9 cellular contexts compared by ENCODE assay signal in the genomic region with DNA sequence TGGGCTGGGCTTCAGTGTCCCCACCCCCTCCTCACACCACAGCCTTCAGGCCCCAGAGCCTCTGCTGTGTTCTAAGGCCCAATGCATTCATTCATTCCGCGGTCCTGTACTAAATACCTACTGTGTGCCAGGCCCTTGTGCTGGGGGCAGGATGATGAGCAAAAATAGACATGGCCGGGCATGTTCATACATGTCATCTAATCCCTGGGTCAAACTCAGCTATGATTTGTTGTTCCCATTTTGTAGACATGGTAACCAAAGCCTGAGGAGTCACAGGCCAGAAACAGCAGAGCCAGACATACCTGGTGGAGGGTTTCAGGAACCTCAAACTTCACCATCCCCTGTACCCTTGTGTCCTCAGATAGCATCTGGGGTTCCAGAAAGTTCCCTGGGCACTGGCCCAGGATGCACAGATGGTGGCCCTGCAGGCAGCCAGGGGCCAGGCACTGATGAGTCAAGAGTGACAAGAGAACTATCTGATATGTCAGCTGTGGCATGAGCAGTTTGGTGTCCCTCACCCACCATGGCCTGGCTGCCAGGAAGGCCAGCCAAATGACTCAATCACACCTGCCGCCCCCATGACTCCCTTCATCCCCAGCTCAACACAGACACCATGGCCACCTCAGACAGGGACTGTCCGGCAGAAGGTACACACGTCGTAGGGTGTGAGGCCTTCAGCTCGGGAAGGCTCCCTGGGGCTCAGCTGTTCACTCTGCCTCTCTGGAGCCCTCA. TPM values are rescaled to one million over a fixed set of nuclear protein-coding genes. Genes with fewer than 3 reads are reported as not detected.
DNase-seq lines count a peak whose midpoint lies in the region; ATAC-seq, FAIRE-seq and TF ChIP-seq lines count a peak whose summit lies in the region.
"Had no signal": no experiment of that assay in that cellular context is flagged by ENCODE, and none has a peak within 500 bp of the region (broad histone marks: within the 10 kb centered on the region; RNA-seq: fewer than 3 reads in every experiment).

No MANE protein-coding gene starts in this region.

- peak overlapping the region in 5 of 7 donors; percentile 36 to 69 (median 53) for H3K27ac Mint-ChIP-seq in CD14-positive monocyte
- no peak overlapping the region for H3K27ac Mint-ChIP-seq in activated T-helper 2 cell treated with anti-CD3 and anti-CD28 coated beads, Interferon-gamma antibody, Interleukin-2, Interleukin-4, amounts not matched to agents 10 μg/mL and 5 μg/mL and 100 μg/mL, durations not matched to agents 14 hours and 24 hours and 36 hours

- intact Hi-C loops in CD14-positive monocyte (cut with micrococcal nuclease) (no loop called here), K562 (cut with micrococcal nuclease) (loop anchor here (1.0 to 5.0 kb wide), 2 partner anchors 33 to 521 kb away; no protein-coding TSS in a partner anchor)
- intact Hi-C loops in activated T-helper 2 cell treated with anti-CD3 and anti-CD28 coated beads, Interferon-gamma antibody, Interleukin-2, Interleukin-4, amounts not matched to agents 10 μg/mL and 5 μg/mL and 100 μg/mL, durations not matched to agents 14 hours and 24 hours and 36 hours (cut with micrococcal nuclease) = loop anchor here (1.0 to 5.0 kb wide), 3 partner anchors 33 to 96 kb away; a partner anchor contains a TSS

- peak overlapping the region in 1 of 2 experiments; percentile 49; a peak in 2 of 4 replicates for H3K9ac ChIP-seq in K562 (ENCODE audit: insufficient read depth in 1 of 2, low read depth in 2 of 2, low read length in 2 of 2)

- no peak overlapping the region for H3K4me2 ChIP-seq in K562 (ENCODE audit: insufficient read depth, low read length)

- H2AFZ ChIP-seq in K562 (ENCODE audit: low read depth, low read length) = no peak overlapping the region

- H3K9me1 ChIP-seq in K562 (ENCODE audit: control insufficient read depth, insufficient read depth, low read length) = no peaks in the 10 kb centered on the region

- no peak overlapping the region for H3K27ac ChIP-seq in K562 (ENCODE audit: extremely low read depth, low read depth, low read length)

- peaks cover 35 to 50% (median 43%) of the 10 kb centered on the region in 3 donors for H3K27me3 Mint-ChIP-seq in CD14-positive monocyte (ENCODE audit: low read depth in 3 of 3)
- peaks cover 25% of the 10 kb centered on the region for H3K27me3 Mint-ChIP-seq in activated T-helper 2 cell treated with anti-CD3 and anti-CD28 coated beads, Interferon-gamma antibody, Interleukin-2, Interleukin-4, amounts not matched to agents 10 μg/mL and 5 μg/mL and 100 μg/mL, durations not matched to agents 14 hours and 24 hours and 36 hours (ENCODE audit: low read depth)

- H3K9me3 Mint-ChIP-seq in CD14-positive monocyte = peaks cover 0 to 12% (median 9%) of the 10 kb centered on the region in 7 donors
- H3K9me3 Mint-ChIP-seq in activated T-helper 2 cell treated with anti-CD3 and anti-CD28 coated beads, Interferon-gamma antibody, Interleukin-2, Interleukin-4, amounts not matched to agents 10 μg/mL and 5 μg/mL and 100 μg/mL, durations not matched to agents 14 hours and 24 hours and 36 hours = no peaks in the 10 kb centered on the region

- peaks cover 17% of the 10 kb centered on the region; the same call in 2 of the 3 replicates for H3K36me3 ChIP-seq in K562 (ENCODE audit: control insufficient read depth, insufficient read depth, low read length)

- peak; percentile 97 for FAIRE-seq in HTR-8/SVneo (lab: Jason Lieb, UNC)
- FAIRE-seq in K562 (lab: Jason Lieb, UNC) = no peak

- no peak for TF ChIP-seq POLR2A in K562 (conservative IDR thresholded peaks at IDR 0.05)

- H3K9me3 ChIP-seq in K562 (replicated peaks; ENCODE audit: control insufficient read depth, insufficient read depth, low read depth, low read length) = no peaks in the 10 kb centered on the region

- H3K79me2 ChIP-seq in K562 (ENCODE audit: control insufficient read depth, insufficient read depth, low read length) = peaks cover 6% of the 10 kb centered on the region; the same call in 2 of the 3 replicates

- H3K27me3 ChIP-seq in K562 (ENCODE audit: control insufficient read depth in 2 of 2, insufficient read depth in 2 of 2, low read length in 2 of 2) = peaks cover 4 to 25% of the 10 kb centered on the region in 2 experiments; a peak in 2 of 5 replicates

- POLR2A ChIA-PET in K562 (lab: Yijun Ruan, JAX) = interaction anchor here (0.9 to 3.0 kb wide), 8 partner anchors 10 to 33 kb away, joined by 3 to 15 read pairs (median 4); no protein-coding TSS in a partner anchor

- peaks cover 27 to 38% of the 10 kb centered on the region in 2 donors for H3K36me3 Mint-ChIP-seq in CD14-positive monocyte
- H3K36me3 Mint-ChIP-seq in activated T-helper 2 cell treated with anti-CD3 and anti-CD28 coated beads, Interferon-gamma antibody, Interleukin-2, Interleukin-4, amounts not matched to agents 10 μg/mL and 5 μg/mL and 100 μg/mL, durations not matched to agents 14 hours and 24 hours and 36 hours (ENCODE audit: low read depth) = peaks cover 17% of the 10 kb centered on the region

- H3K4me1 Mint-ChIP-seq in CD14-positive monocyte = peaks cover 39% of the 10 kb centered on the region
- H3K4me1 Mint-ChIP-seq in activated T-helper 2 cell treated with anti-CD3 and anti-CD28 coated beads, Interferon-gamma antibody, Interleukin-2, Interleukin-4, amounts not matched to agents 10 μg/mL and 5 μg/mL and 100 μg/mL, durations not matched to agents 14 hours and 24 hours and 36 hours (ENCODE audit: low read depth) = peaks cover 35% of the 10 kb centered on the region

- BruUV-seq in K562 (replicated peaks; lab: Mats Ljungman, UMichigan) = no TSS peak

- TF ChIP-seq CTCF in CD14-positive monocyte (IDR thresholded peaks at IDR 0.05) (no peak), K562 (IDR thresholded peaks at IDR 0.05 in 2 of 3, conservative IDR thresholded peaks at IDR 0.05 in 1 of 3; ENCODE audit: insufficient read depth in 2 of 3, low read depth in 1 of 3, low read length in 3 of 3) (no peak), omental fat pad (IDR thresholded peaks at IDR 0.05) (no peak)

- H3K4me1 ChIP-seq in K562 (replicated peaks in 1 of 2; ENCODE audit: control insufficient read depth in 2 of 2, insufficient read depth in 2 of 2, low read length in 2 of 2) = peaks cover 8 to 32% of the 10 kb centered on the region in 2 experiments; a peak in 4 of 5 replicates

- no peak overlapping the region for H3K4me3 ChIP-seq in K562

- DNase-seq in CD14-positive monocyte (ENCODE audit: low spot score) (no peak), HTR-8/SVneo (ENCODE audit: insufficient read length, low spot score) (no peak), K562 (ENCODE audit: extremely low read depth in 1 of 4, low spot score in 3 of 4) (no peak), myocyte (ENCODE audit: low read depth) (peak; percentile 99), NCI-H1930 (lab: John Stamatoyannopoulos, UW) (no peak), OCI-M2 (lab: John Stamatoyannopoulos, UW; ENCODE audit: unreplicated experiment) (no peak), omental fat pad (ENCODE audit: low spot score) (no peak)
- DNase-seq in activated T-helper 2 cell treated with anti-CD3 and anti-CD28 coated beads, Interferon-gamma antibody, Interleukin-2, Interleukin-4, amounts not matched to agents 10 μg/mL and 5 μg/mL and 100 μg/mL, durations not matched to agents 14 hours and 24 hours and 36 hours (ENCODE audit: low spot score) = no peak
- DNase-seq: PC-3 had no signal

- TF ChIP-seq RAD21 in K562 (CRISPR knock-in tag; conservative IDR thresholded peaks at IDR 0.05 in 1 of 2, IDR thresholded peaks at IDR 0.05 in 1 of 2) = no peak

- in situ Hi-C loops in K562 (cut with MboI) = no loop called here

- no peak for ATAC-seq in K562
- no peak for ATAC-seq in omental fat pad (ENCODE audit: low FRiP score)

- CTCF ChIA-PET in K562 (lab: Yijun Ruan, JAX; ENCODE audit: low intra/inter-chr PET ratio) = interaction anchor here (1.0 to 3.6 kb wide), 2 partner anchors 32 to 319 kb away, joined by 3 to 41 read pairs; no protein-coding TSS in a partner anchor

- WGBS in K562 (ENCODE audit: insufficient coverage, low coverage, missing lambda C conversion rate) = 58% methylated on average over 8 of the region's 8 CpGs

- no peak for TF ChIP-seq EP300 in K562 (IDR thresholded peaks at IDR 0.05; ENCODE audit: low read length)

- H4K20me1 ChIP-seq in K562 (replicated peaks; ENCODE audit: control insufficient read depth, insufficient read depth, low read length) = no peaks in the 10 kb centered on the region

- no peak overlapping the region for H3K4me3 Mint-ChIP-seq in CD14-positive monocyte
- no peak overlapping the region for H3K4me3 Mint-ChIP-seq in activated T-helper 2 cell treated with anti-CD3 and anti-CD28 coated beads, Interferon-gamma antibody, Interleukin-2, Interleukin-4, amounts not matched to agents 10 μg/mL and 5 μg/mL and 100 μg/mL, durations not matched to agents 14 hours and 24 hours and 36 hours (ENCODE audit: low read depth)

RNA-seq across cellular contexts. Expression of a gene that starts 2.7 kb away (rescaled TPM):
- polyA plus RNA-seq in CD14-positive monocyte = under 1 TPM; 0.42 to 0.55 TPM
- not detected in 2 replicates for total RNA-seq in K562 (2011; cell fraction: chromatin; rRNA removed; ENCODE audit: low replicate concordance)
- 0.79 and 1.2 TPM in 2 replicates for total RNA-seq in K562 (2011; cell fraction: nucleolus; rRNA removed)
- total RNA-seq in K562 (2011; cell fraction: nucleoplasm; rRNA removed) = 0.44 TPM in 1 of 2 replicates, not detected in the other
- total RNA-seq in K562 (2014; rRNA removed) = 0.09 and 0.12 TPM in 2 replicates
- total RNA-seq in K562 (2014; rRNA removed; fragmentation: Illumina TruSeq; extraction: Trizol) = not detected in 2 replicates
- not detected in 2 replicates for total RNA-seq in K562 (2015; rRNA removed; fragmentation: Illumina TruSeq; extraction: Trizol)
- 0.13 and 0.16 TPM in 2 replicates for total RNA-seq in K562 (2021)
- 0.05 and 0.20 TPM in 2 replicates for polyA plus RNA-seq in K562 (2011; rRNA removed)
- polyA plus RNA-seq in K562 (2011; cell fraction: cytosol; rRNA removed) = 0.28 and 0.65 TPM in 2 replicates
- polyA plus RNA-seq in K562 (2011; cell fraction: nucleus; rRNA removed) = 0.20 and 0.71 TPM in 2 replicates
- 0.12 and 1.1 TPM in 2 replicates for polyA plus RNA-seq in K562 (2012)
- polyA plus RNA-seq in K562 (2014; fragmentation: Illumina TruSeq; extraction: Trizol) = not detected in 2 replicates
- not detected for polyA plus RNA-seq in K562 (2014; fragmentation: Nextera tagmentation; extraction: Ambion mirVana)
- 0.12 TPM in 1 of 2 replicates, not detected in the other for polyA plus RNA-seq in K562 (2014; rRNA removed)
- polyA minus RNA-seq in K562 (2011; rRNA and poly(A)+ RNA removed) = 0.14 TPM in 1 of 2 replicates, not detected in the other
- 0.95 TPM in 1 of 2 replicates, not detected in the other for polyA minus RNA-seq in K562 (2011; cell fraction: cytosol; rRNA and poly(A)+ RNA removed)
- polyA minus RNA-seq in K562 (2011; cell fraction: nucleus; rRNA and poly(A)+ RNA removed) = 0.22 TPM in 1 of 2 replicates, not detected in the other
- 26.3 and 60.5 TPM in 2 replicates for total RNA-seq in myocyte
- polyA plus RNA-seq in myocyte (2012) = 8.5 TPM
- total RNA-seq in omental fat pad = 10 to 100 TPM in 3 of 4 donors, 1 to 10 TPM in 1; 3.8 to 21.0 (median 11.9) TPM
- total RNA-seq in activated T-helper 2 cell treated with anti-CD3 and anti-CD28 coated beads, Interferon-gamma antibody, Interleukin-2, Interleukin-4, amounts not matched to agents 10 μg/mL and 5 μg/mL and 100 μg/mL, durations not matched to agents 14 hours and 24 hours and 36 hours = 1.2 and 1.8 TPM in 2 replicates

RNA-seq across cellular contexts. Expression of a gene that starts 6.1 kb away (rescaled TPM):
- polyA plus RNA-seq in CD14-positive monocyte (100 to 1,000 TPM; 121 to 132 TPM), K562 (2011; rRNA removed) (146 and 161 TPM in 2 replicates), K562 (2014; fragmentation: Illumina TruSeq; extraction: Trizol) (113 and 154 TPM in 2 replicates), K562 (2014; fragmentation: Nextera tagmentation; extraction: Ambion mirVana) (100 to 1,000 TPM; 104 to 122 TPM), K562 (2014; rRNA removed) (182 and 250 TPM in 2 replicates)
- 10.4 and 40.1 TPM in 2 replicates for total RNA-seq in K562 (2011; cell fraction: chromatin; rRNA removed; ENCODE audit: low replicate concordance)
- total RNA-seq in K562 (2011; cell fraction: nucleolus; rRNA removed) = 65.7 and 75.7 TPM in 2 replicates
- 39.2 and 45.6 TPM in 2 replicates for total RNA-seq in K562 (2011; cell fraction: nucleoplasm; rRNA removed)
- total RNA-seq in K562 (2014; rRNA removed) (147 and 189 TPM in 2 replicates), K562 (2014; rRNA removed; fragmentation: Illumina TruSeq; extraction: Trizol) (57.6 and 86.8 TPM in 2 replicates), K562 (2015; rRNA removed; fragmentation: Illumina TruSeq; extraction: Trizol) (104 and 111 TPM in 2 replicates), K562 (2021) (99.4 and 104 TPM in 2 replicates), myocyte (168 and 235 TPM in 2 replicates), omental fat pad (10 to 100 TPM; 50.4 to 86.8 (median 70.4) TPM)
- 295 and 471 TPM in 2 replicates for polyA plus RNA-seq in K562 (2011; cell fraction: cytosol; rRNA removed)
- polyA plus RNA-seq in K562 (2011; cell fraction: nucleus; rRNA removed) = 117 and 133 TPM in 2 replicates
- polyA plus RNA-seq in K562 (2012) = 198 and 206 TPM in 2 replicates
- 67.2 and 95.6 TPM in 2 replicates for polyA minus RNA-seq in K562 (2011; rRNA and poly(A)+ RNA removed)
- polyA minus RNA-seq in K562 (2011; cell fraction: cytosol; rRNA and poly(A)+ RNA removed) = 68.9 and 80.4 TPM in 2 replicates
- polyA minus RNA-seq in K562 (2011; cell fraction: nucleus; rRNA and poly(A)+ RNA removed) = 16.6 and 19.4 TPM in 2 replicates
- polyA plus RNA-seq in myocyte (2012) = 253 TPM
- total RNA-seq in activated T-helper 2 cell treated with anti-CD3 and anti-CD28 coated beads, Interferon-gamma antibody, Interleukin-2, Interleukin-4, amounts not matched to agents 10 μg/mL and 5 μg/mL and 100 μg/mL, durations not matched to agents 14 hours and 24 hours and 36 hours = 161 and 165 TPM in 2 replicates

RNA-seq across cellular contexts. Expression of a gene that starts 7.2 kb away (rescaled TPM):
- polyA plus RNA-seq in CD14-positive monocyte = 10 to 100 TPM; 14.0 to 23.2 TPM
- 47.2 and 114 TPM in 2 replicates for total RNA-seq in K562 (2011; cell fraction: chromatin; rRNA removed; ENCODE audit: low replicate concordance)
- 82.2 and 90.6 TPM in 2 replicates for total RNA-seq in K562 (2011; cell fraction: nucleolus; rRNA removed)
- 50.4 and 59.2 TPM in 2 replicates for total RNA-seq in K562 (2011; cell fraction: nucleoplasm; rRNA removed)
- 35.0 and 38.1 TPM in 2 replicates for total RNA-seq in K562 (2014; rRNA removed)
- total RNA-seq in K562 (2014; rRNA removed; fragmentation: Illumina TruSeq; extraction: Trizol) = 15.2 and 16.8 TPM in 2 replicates
- 23.6 and 24.4 TPM in 2 replicates for total RNA-seq in K562 (2015; rRNA removed; fragmentation: Illumina TruSeq; extraction: Trizol)
- 33.5 and 37.9 TPM in 2 replicates for total RNA-seq in K562 (2021)
- 14.0 and 14.1 TPM in 2 replicates for polyA plus RNA-seq in K562 (2011; rRNA removed)
- polyA plus RNA-seq in K562 (2011; cell fraction: cytosol; rRNA removed) = 14.0 and 32.8 TPM in 2 replicates
- polyA plus RNA-seq in K562 (2011; cell fraction: nucleus; rRNA removed) = 17.8 and 25.2 TPM in 2 replicates
- polyA plus RNA-seq in K562 (2012) = 22.3 and 36.1 TPM in 2 replicates
- polyA plus RNA-seq in K562 (2014; fragmentation: Illumina TruSeq; extraction: Trizol) = 24.9 and 28.4 TPM in 2 replicates
- 1 to 10 TPM; 2.2 to 2.4 TPM for polyA plus RNA-seq in K562 (2014; fragmentation: Nextera tagmentation; extraction: Ambion mirVana)
- 27.7 and 28.3 TPM in 2 replicates for polyA plus RNA-seq in K562 (2014; rRNA removed)
- polyA minus RNA-seq in K562 (2011; rRNA and poly(A)+ RNA removed) = 11.9 and 18.9 TPM in 2 replicates
- 22.0 and 22.2 TPM in 2 replicates for polyA minus RNA-seq in K562 (2011; cell fraction: cytosol; rRNA and poly(A)+ RNA removed)
- 44.2 and 45.3 TPM in 2 replicates for polyA minus RNA-seq in K562 (2011; cell fraction: nucleus; rRNA and poly(A)+ RNA removed)
- 70.7 and 81.0 TPM in 2 replicates for total RNA-seq in myocyte
- polyA plus RNA-seq in myocyte (2012) = 42.7 TPM
- 10 to 100 TPM; 25.1 to 34.3 (median 28.1) TPM for total RNA-seq in omental fat pad
- 35.3 and 36.8 TPM in 2 replicates for total RNA-seq in activated T-helper 2 cell treated with anti-CD3 and anti-CD28 coated beads, Interferon-gamma antibody, Interleukin-2, Interleukin-4, amounts not matched to agents 10 μg/mL and 5 μg/mL and 100 μg/mL, durations not matched to agents 14 hours and 24 hours and 36 hours

RNA-seq across cellular contexts. Expression of a gene that starts 9.4 kb away (rescaled TPM):
- polyA plus RNA-seq in CD14-positive monocyte (not detected), K562 (2011; rRNA removed) (not detected in 2 replicates), K562 (2014; fragmentation: Illumina TruSeq; extraction: Trizol) (not detected in 2 replicates), K562 (2014; fragmentation: Nextera tagmentation; extraction: Ambion mirVana) (not detected), K562 (2014; rRNA removed) (not detected in 2 replicates)
- not detected in 2 replicates for total RNA-seq in K562 (2011; cell fraction: chromatin; rRNA removed; ENCODE audit: low replicate concordance)
- not detected in 2 replicates for total RNA-seq in K562 (2011; cell fraction: nucleolus; rRNA removed)
- total RNA-seq in K562 (2011; cell fraction: nucleoplasm; rRNA removed) = not detected in 2 replicates
- total RNA-seq in K562 (2014; rRNA removed) (not detected in 2 replicates), K562 (2014; rRNA removed; fragmentation: Illumina TruSeq; extraction: Trizol) (not detected in 2 replicates), K562 (2015; rRNA removed; fragmentation: Illumina TruSeq; extraction: Trizol) (not detected in 2 replicates), K562 (2021) (not detected in 2 replicates), myocyte (1.1 TPM in 1 of 2 replicates, not detected in the other), omental fat pad (not detected)
- not detected in 2 replicates for polyA plus RNA-seq in K562 (2011; cell fraction: cytosol; rRNA removed)
- polyA plus RNA-seq in K562 (2011; cell fraction: nucleus; rRNA removed) = not detected in 2 replicates
- not detected in 2 replicates for polyA plus RNA-seq in K562 (2012)
- not detected in 2 replicates for polyA minus RNA-seq in K562 (2011; rRNA and poly(A)+ RNA removed)
- polyA minus RNA-seq in K562 (2011; cell fraction: cytosol; rRNA and poly(A)+ RNA removed) = not detected in 2 replicates
- polyA minus RNA-seq in K562 (2011; cell fraction: nucleus; rRNA and poly(A)+ RNA removed) = not detected in 2 replicates
- polyA plus RNA-seq in myocyte (2012) = not detected
- total RNA-seq in activated T-helper 2 cell treated with anti-CD3 and anti-CD28 coated beads, Interferon-gamma antibody, Interleukin-2, Interleukin-4, amounts not matched to agents 10 μg/mL and 5 μg/mL and 100 μg/mL, durations not matched to agents 14 hours and 24 hours and 36 hours = not detected in 2 replicates
- total RNA-seq: PC-3 had no signal

RNA-seq across cellular contexts. Expression of a gene that starts 33.0 kb away (rescaled TPM):
- polyA plus RNA-seq in CD14-positive monocyte = not detected
- 3.7 and 10.0 TPM in 2 replicates for total RNA-seq in K562 (2011; cell fraction: chromatin; rRNA removed; ENCODE audit: low replicate concordance)
- total RNA-seq in K562 (2011; cell fraction: nucleolus; rRNA removed) = 6.3 and 12.5 TPM in 2 replicates
- total RNA-seq in K562 (2011; cell fraction: nucleoplasm; rRNA removed) = 4.3 and 6.3 TPM in 2 replicates
- 0.68 and 2.0 TPM in 2 replicates for total RNA-seq in K562 (2014; rRNA removed)
- total RNA-seq in K562 (2014; rRNA removed; fragmentation: Illumina TruSeq; extraction: Trizol) = 0.61 and 0.65 TPM in 2 replicates
- total RNA-seq in K562 (2015; rRNA removed; fragmentation: Illumina TruSeq; extraction: Trizol) = 1.0 and 1.7 TPM in 2 replicates
- 2.2 and 2.8 TPM in 2 replicates for total RNA-seq in K562 (2021)
- 0.60 and 4.4 TPM in 2 replicates for polyA plus RNA-seq in K562 (2011; rRNA removed)
- 0.57 and 2.3 TPM in 2 replicates for polyA plus RNA-seq in K562 (2011; cell fraction: cytosol; rRNA removed)
- 8.2 and 24.8 TPM in 2 replicates for polyA plus RNA-seq in K562 (2011; cell fraction: nucleus; rRNA removed)
- polyA plus RNA-seq in K562 (2012) = 1.2 and 3.3 TPM in 2 replicates
- 0.98 and 1.2 TPM in 2 replicates for polyA plus RNA-seq in K562 (2014; fragmentation: Illumina TruSeq; extraction: Trizol)
- under 1 TPM; 0.06 TPM for polyA plus RNA-seq in K562 (2014; fragmentation: Nextera tagmentation; extraction: Ambion mirVana)
- polyA plus RNA-seq in K562 (2014; rRNA removed) = 1.3 and 3.1 TPM in 2 replicates
- 1.1 and 2.1 TPM in 2 replicates for polyA minus RNA-seq in K562 (2011; rRNA and poly(A)+ RNA removed)
- polyA minus RNA-seq in K562 (2011; cell fraction: cytosol; rRNA and poly(A)+ RNA removed) = 2.2 TPM in 1 of 2 replicates, not detected in the other
- 3.6 and 18.4 TPM in 2 replicates for polyA minus RNA-seq in K562 (2011; cell fraction: nucleus; rRNA and poly(A)+ RNA removed)
- total RNA-seq in myocyte = 1.7 and 1.9 TPM in 2 replicates
- 0.19 TPM for polyA plus RNA-seq in myocyte (2012)
- total RNA-seq in omental fat pad = 1 to 10 TPM in 1 of 4 donors, under 1 TPM in 3; 0.31 to 1.6 (median 0.84) TPM
- 9.4 and 10.6 TPM in 2 replicates for total RNA-seq in activated T-helper 2 cell treated with anti-CD3 and anti-CD28 coated beads, Interferon-gamma antibody, Interleukin-2, Interleukin-4, amounts not matched to agents 10 μg/mL and 5 μg/mL and 100 μg/mL, durations not matched to agents 14 hours and 24 hours and 36 hours

Comparison
In these comparisons a context has a peak if more than half of its experiments do, and no peak if none do; other contexts are left out.
1. intact Hi-C loops: an anchor here in K562 (1.0 to 5.0 kb wide) and activated T-helper 2 cell treated with anti-CD3 and anti-CD28 coated beads, Interferon-gamma antibody, Interleukin-2, Interleukin-4, amounts not matched to agents 10 μg/mL and 5 μg/mL and 100 μg/mL, durations not matched to agents 14 hours and 24 hours and 36 hours (1.0 to 5.0 kb wide); none called in CD14-positive monocyte.